Comparison of ENCODE assay signal across 32 cellular contexts in the genomic region with DNA sequence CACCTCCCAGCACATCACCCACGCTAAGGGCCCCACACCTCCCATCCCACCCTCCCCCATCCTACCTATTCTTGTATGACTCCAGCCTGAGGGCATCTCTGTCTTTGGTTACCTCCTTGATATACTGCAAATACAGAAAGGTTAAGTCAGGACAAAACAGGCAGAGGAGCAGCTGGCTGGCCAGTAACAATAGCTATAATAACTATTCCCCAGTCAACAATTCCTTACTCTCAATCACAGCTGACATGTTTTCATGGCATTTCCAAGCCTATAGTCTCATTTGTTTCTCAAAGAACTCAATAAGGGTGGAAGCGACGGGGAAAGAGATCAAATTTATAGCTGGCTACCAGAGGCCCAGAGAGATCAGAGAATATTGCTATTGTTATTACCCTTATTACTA.
"Had no signal": no experiment of that assay in that cellular context is flagged by ENCODE, and none has a peak within 500 bp of the region (broad histone marks: within the 10 kb centered on the region; RNA-seq: fewer than 3 reads in every experiment).

No MANE protein-coding gene starts in this region.

- ATAC-seq: activated CD8-positive, alpha-beta memory T cell treated with anti-CD3 and anti-CD28 coated beads, Interleukin-2, amount 10 ng/mL, durations not matched to agents 7 days and 5 days; activated T-cell treated with anti-CD3 and anti-CD28 coated beads, Interleukin-2, amount 50 U/mL, for 72 hours; activated T-helper 17 cell treated with anti-CD3 and anti-CD28 coated beads, Interleukin-2, amount 50 U/mL, for 72 hours; Panc1 had no signal

- H3K4me3 ChIP-seq: cardiac muscle cell, MG63, SJCRH30, SK-N-MC had no signal

- H3K27ac ChIP-seq: cardiac muscle cell, SJCRH30, SK-N-MC, WERI-Rb-1 had no signal

- H3K36me3 ChIP-seq: cardiac muscle cell, MG63, SJCRH30, WERI-Rb-1 had no signal

- H3K27me3 ChIP-seq: cardiac muscle cell, SJCRH30 had no signal

- H3K4me1 ChIP-seq: SJCRH30 had no signal

- DNase-seq: activated CD4-positive, alpha-beta memory T cell treated with anti-CD3 and anti-CD28 coated beads, Interleukin-2, amount 10 ng/mL, durations not matched to agents 7 days and 5 days; activated CD4-positive, alpha-beta T cell treated with anti-CD3 and anti-CD28 coated beads for 1 hour; activated CD4-positive, alpha-beta T cell treated with anti-CD3 and anti-CD28 coated beads for 48 hours; activated CD4-positive, CD25-positive, alpha-beta regulatory T cell; activated CD8-positive, alpha-beta memory T cell treated with anti-CD3 and anti-CD28 coated beads for 24 hours; activated CD8-positive, alpha-beta memory T cell treated with anti-CD3 and anti-CD28 coated beads, Interleukin-2, amount 10 ng/mL, durations not matched to agents 7 days and 5 days; activated effector memory CD4-positive, alpha-beta T cell treated with anti-CD3 and anti-CD28 coated beads, Interleukin-2, amount 50 U/mL, for 16 hours; activated naive CD4-positive, alpha-beta T cell; activated naive CD4-positive, alpha-beta T cell treated with anti-CD3 and anti-CD28 coated beads, Interleukin-2, amount 50 U/mL, for 16 hours; activated naive CD8-positive, alpha-beta T cell treated with anti-CD3 and anti-CD28 coated beads for 36 hours; activated T-cell treated with anti-CD3 and anti-CD28 coated beads, Interleukin-2, amount 50 U/mL, for 1 hour; activated T-cell treated with anti-CD3 and anti-CD28 coated beads, Interleukin-2, amount 50 U/mL, for 72 hours; amniotic stem cell; aorta; Kasumi-1; KG1; MG63; MV-4-11; NCI-H1092; NCI-H1694 treated with DMSO at 0.1 percent for 48 hours; NCI-H2029; NCI-H2107; NCI-H510A; NCI-H526; SHP77; SJCRH30; T1000; WERI-Rb-1 had no signal
